In the genomic region with DNA sequence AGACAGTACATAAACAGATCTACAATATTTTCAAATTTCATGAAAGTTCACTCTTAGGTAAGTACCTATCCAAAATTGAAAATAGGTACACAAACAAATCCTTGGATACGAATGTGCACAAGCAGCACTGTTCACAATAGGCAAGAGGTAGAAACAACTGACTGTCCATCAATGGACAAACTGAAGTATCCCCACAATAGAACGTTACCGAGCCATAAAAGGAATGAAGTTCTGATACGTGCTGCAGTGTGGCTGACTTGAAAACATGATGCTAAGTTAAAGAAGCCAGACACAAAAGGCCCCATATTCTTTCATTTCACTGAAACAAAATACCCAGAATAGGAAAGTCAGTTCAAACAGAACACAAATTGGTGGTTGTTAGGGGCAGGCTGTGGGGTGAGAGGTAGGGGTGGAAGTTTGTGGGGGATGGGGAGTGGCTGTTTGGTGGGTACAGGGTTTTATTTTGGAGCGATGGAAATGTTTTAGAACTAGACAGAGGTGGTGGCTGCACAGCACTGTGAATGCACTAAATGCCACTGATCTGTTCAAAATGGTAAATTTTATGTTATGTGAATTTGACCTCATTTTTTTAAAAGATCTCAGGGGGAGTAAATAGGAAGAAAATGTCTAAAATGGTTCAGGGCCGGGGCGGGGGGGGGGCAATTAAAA, we compare ENCODE assay signal across 1 cellular context.
TF ChIP-seq lines count a peak whose summit lies in the region.

No MANE protein-coding gene starts in this region.

TF ChIP-seq in HepG2, 621 proteins besides CTCF, POLR2A, EP300 and RAD21 (continued from another document):
- TF ChIP-seq LRRFIP1 (CRISPR knock-in tag; conservative IDR thresholded peaks at IDR 0.05) (no peak), RBM22 (optimal IDR thresholded peaks at IDR 0.05; ENCODE audit: low read length) (peak; percentile 76), HNRNPK (IDR thresholded peaks at IDR 0.05; ENCODE audit: low read depth, low read length, poor library complexity, severe bottlenecking) (peak; percentile 58), MAZ (IDR thresholded peaks at IDR 0.05; ENCODE audit: borderline replicate concordance, low read depth, low read length) (no peak), MAZ (CRISPR knock-in tag; IDR thresholded peaks at IDR 0.05; ENCODE audit: low read depth) (no peak), ZNF766 (CRISPR knock-in tag; IDR thresholded peaks at IDR 0.05; ENCODE audit: borderline replicate concordance) (no peak)
- TF ChIP-seq, protein P1, sequence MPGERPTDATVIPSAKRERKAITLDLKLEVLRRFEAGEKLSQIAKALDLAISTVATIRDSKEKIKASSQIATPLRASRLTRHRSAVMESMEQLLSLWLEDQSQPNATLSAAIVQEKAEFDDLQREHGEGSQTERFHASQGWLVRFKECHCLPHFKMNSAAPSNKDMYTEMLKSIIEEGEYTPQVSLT (CRISPR knock-in tag; IDR thresholded peaks at IDR 0.05; ENCODE audit: borderline replicate concordance, low read depth) = no peak
